In genomic region chr19:52269338-52270261, GRCh38 we compare ENCODE assay signal across 8 cellular contexts.
DNase-seq lines count a peak whose midpoint lies in the region; ATAC-seq and FAIRE-seq lines count a peak whose summit lies in the region.

ZNF766 (plus strand) TSS chr19:52269587; CDS start chr19:52269614, 27 bp downstream.

- DNase-seq in AML-193 (lab: John Stamatoyannopoulos, UW): peak; percentile 92 to 94
- peak; percentile 89 for DNase-seq in GM19239 (ENCODE audit: insufficient read length, low spot score)
- peak; percentile 77 for DNase-seq in NCI-H524 treated with DMSO at 0.1 percent for 48 hours (lab: John Stamatoyannopoulos, UW)
- peak; percentile 94 to 97 for DNase-seq in activated CD4-positive, alpha-beta T cell treated with anti-CD3 and anti-CD28 coated beads for 4 hours
- peak; percentile 95 for DNase-seq in kidney tubule cell (ENCODE audit: low spot score)
- peak; percentile 95 to 98 (median 96) for DNase-seq in stimulated activated CD4-positive, alpha-beta T cell treated with anti-CD3 and anti-CD28 coated beads, Interleukin-1b, Interleukin-23, amount 100 ng/mL, for 24 hours (ENCODE audit: low read depth in 4 of 4, low spot score in 1 of 4)

- peak; percentile 96 for FAIRE-seq in GM19239 (lab: Jason Lieb, UNC)

- peak within 1 kb of the TSS; percentile 75 for H3K27ac ChIP-seq in cingulate gyrus (ENCODE audit: low read depth, low read length)

- peak; percentile 87 for ATAC-seq in HG03457 (IDR thresholded peaks at IDR 0.05; ENCODE audit: unreplicated experiment)

Comparison
In these comparisons a context has a peak if more than half of its experiments do, and no peak if none do; other contexts are left out.
1. Peak in every context shown above with its lines: DNase-seq, ATAC-seq and H3K27ac ChIP-seq.